In the genomic region with DNA sequence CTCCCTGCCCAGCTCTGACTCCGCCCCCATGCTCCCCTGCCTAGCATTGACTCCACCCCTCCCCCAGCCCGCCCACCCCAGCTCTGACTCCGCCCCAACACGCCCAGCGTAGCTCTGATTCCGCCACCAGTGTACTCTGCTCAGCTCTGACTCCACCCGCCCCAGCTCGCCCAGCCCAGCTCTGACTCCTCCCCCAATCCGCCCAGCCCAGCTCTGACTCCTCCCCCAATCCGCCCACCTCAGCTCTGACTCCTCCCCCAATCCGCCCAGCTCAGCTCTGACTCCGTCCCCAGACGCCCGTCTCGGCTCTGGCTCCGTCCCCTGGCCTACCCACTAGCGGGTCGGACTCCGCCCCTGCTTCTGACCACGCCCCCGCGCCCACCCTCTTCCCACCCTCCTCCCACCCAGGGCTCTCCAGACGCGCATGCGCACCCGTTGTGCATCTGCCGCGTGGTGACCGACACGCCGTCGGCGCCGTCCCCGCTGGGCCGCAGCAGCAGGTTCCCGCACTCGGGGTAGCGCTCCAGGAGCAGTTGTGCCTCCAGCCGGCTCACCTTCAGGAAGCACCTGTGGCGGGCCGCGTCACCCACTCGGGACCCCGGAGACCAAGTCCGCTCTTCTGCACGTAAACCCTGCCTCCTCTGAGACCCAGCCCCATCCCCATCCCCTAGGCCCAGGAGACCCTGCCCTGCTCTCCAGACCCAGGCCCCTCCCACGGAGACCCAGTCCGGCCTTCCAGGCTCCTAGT, we compare ENCODE assay signal across 1 cellular context.
A peak's percentile ranks its signal among the peaks of the same experiment; 100 is the strongest.
TF ChIP-seq lines count a peak whose summit lies in the region.

No MANE protein-coding gene starts in this region.

TF ChIP-seq in endothelial cell of umbilical vein, 7 proteins besides CTCF, POLR2A, EP300 and RAD21 (continued from another document):
- TF ChIP-seq GATA2 (IDR thresholded peaks at IDR 0.05; ENCODE audit: insufficient read depth, insufficient read length, low read depth, low read length) = no peak
- TF ChIP-seq, protein P1, sequence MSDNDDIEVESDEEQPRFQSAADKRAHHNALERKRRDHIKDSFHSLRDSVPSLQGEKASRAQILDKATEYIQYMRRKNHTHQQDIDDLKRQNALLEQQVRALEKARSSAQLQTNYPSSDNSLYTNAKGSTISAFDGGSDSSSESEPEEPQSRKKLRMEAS (IDR thresholded peaks at IDR 0.05; ENCODE audit: insufficient read depth, insufficient read length) = peak; percentile 80
